Comparison of ENCODE assay signal across 29 cellular contexts in the genomic region with DNA sequence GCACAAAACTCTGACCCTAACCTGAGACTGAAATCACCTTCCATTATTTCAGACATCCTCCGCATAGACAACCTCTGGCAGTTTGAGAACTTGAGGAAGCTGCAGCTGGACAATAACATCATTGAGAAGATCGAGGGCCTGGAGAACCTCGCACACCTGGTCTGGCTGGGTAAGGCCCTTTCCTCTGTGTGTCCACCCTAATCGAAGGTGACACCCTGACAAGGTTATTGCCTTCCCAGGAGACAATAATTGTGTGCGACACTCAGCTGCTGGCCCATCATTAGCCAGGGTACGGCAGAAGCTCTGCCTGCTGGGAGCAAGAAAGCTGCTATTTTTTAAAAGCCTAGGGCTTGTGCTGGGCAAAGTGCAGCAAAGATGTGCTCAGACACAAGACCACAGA.
"Had no signal": no experiment of that assay in that cellular context is flagged by ENCODE, and none has a peak within 500 bp of the region (broad histone marks: within the 10 kb centered on the region; RNA-seq: fewer than 3 reads in every experiment).

No MANE protein-coding gene starts in this region.

- H3K36me3 Mint-ChIP-seq: activated naive CD8-positive, alpha-beta T cell treated with anti-CD3 and anti-CD28 coated beads for 36 hours; stimulated activated effector memory CD8-positive, alpha-beta T cell treated with anti-CD3 and anti-CD28 coated beads, Interleukin-12 subunit alpha, Interleukin-12 subunit beta, amount 100 ng/mL, for 72 hours had no signal

- H3K27ac Mint-ChIP-seq: activated naive CD4-positive, alpha-beta T cell treated with anti-CD3 and anti-CD28 coated beads for 36 hours; activated naive CD8-positive, alpha-beta T cell treated with anti-CD3 and anti-CD28 coated beads for 36 hours; dendritic cell treated with granulocyte-macrophage colony-stimulating factor and Interleukin-4, amounts not matched to agents 40 ng/mL and 50 ng/mL, for 4 days; endodermal cell; nephron; stimulated activated effector memory CD8-positive, alpha-beta T cell treated with anti-CD3 and anti-CD28 coated beads, Interleukin-12 subunit alpha, Interleukin-12 subunit beta, amount 100 ng/mL, for 72 hours; stimulated activated naive CD8-positive, alpha-beta T cell treated with anti-CD3 and anti-CD28 coated beads, Interleukin-15, Interleukin-2, amounts not matched to agents 100 ng/mL and 50 ng/mL, for 24 hours; T-helper 1 cell treated with Interleukin-12 subunit alpha and Interleukin-12 subunit beta and Interleukin-4 antibody, amounts not matched to agents 30 μg/mL and 1 μg/mL, for 36 hours had no signal

- H3K4me1 Mint-ChIP-seq: activated naive CD8-positive, alpha-beta T cell treated with anti-CD3 and anti-CD28 coated beads for 36 hours; endodermal cell; stimulated activated effector memory CD8-positive, alpha-beta T cell treated with anti-CD3 and anti-CD28 coated beads, Interleukin-12 subunit alpha, Interleukin-12 subunit beta, amount 100 ng/mL, for 72 hours had no signal

- H3K9me3 ChIP-seq: ascending aorta, esophagus muscularis mucosa, heart right ventricle, sigmoid colon, tibial artery had no signal

- H3K4me1 ChIP-seq: ascending aorta, esophagus muscularis mucosa, sigmoid colon, tibial artery had no signal

- H3K9me3 Mint-ChIP-seq: activated naive CD4-positive, alpha-beta T cell treated with anti-CD3 and anti-CD28 coated beads for 36 hours; activated naive CD8-positive, alpha-beta T cell treated with anti-CD3 and anti-CD28 coated beads for 36 hours; dendritic cell treated with granulocyte-macrophage colony-stimulating factor and Interleukin-4, amounts not matched to agents 40 ng/mL and 50 ng/mL, for 4 days; endodermal cell; nephron; stimulated activated effector memory CD8-positive, alpha-beta T cell treated with anti-CD3 and anti-CD28 coated beads, Interleukin-12 subunit alpha, Interleukin-12 subunit beta, amount 100 ng/mL, for 72 hours; stimulated activated naive CD8-positive, alpha-beta T cell treated with anti-CD3 and anti-CD28 coated beads, Interleukin-15, Interleukin-2, amounts not matched to agents 100 ng/mL and 50 ng/mL, for 24 hours; T-helper 1 cell treated with Interleukin-12 subunit alpha and Interleukin-12 subunit beta and Interleukin-4 antibody, amounts not matched to agents 30 μg/mL and 1 μg/mL, for 36 hours had no signal

- DNase-seq: activated CD4-positive, alpha-beta T cell treated with anti-CD3 and anti-CD28 coated beads for 48 hours; activated CD4-positive, alpha-beta T cell treated with anti-CD3 and anti-CD28 coated beads, Interleukin-2, amount 50 U/mL, for 48 hours; activated CD8-positive, alpha-beta memory T cell treated with anti-CD3 and anti-CD28 coated beads for 24 hours; activated effector memory CD4-positive, alpha-beta T cell treated with Interleukin-2 at 50 U/mL for 16 hours; activated naive CD4-positive, alpha-beta T cell treated with anti-CD3 and anti-CD28 coated beads for 36 hours; activated naive CD8-positive, alpha-beta T cell treated with anti-CD3 and anti-CD28 coated beads for 36 hours; brain microvascular endothelial cell; caudate nucleus; foreskin melanocyte; heart right ventricle; islet precursor cell; left cardiac atrium; left ventricle myocardium superior; sigmoid colon; small intestine; stimulated activated CD4-positive, alpha-beta T cell treated with anti-CD3 and anti-CD28 coated beads, Interleukin-4, amount 100 ng/mL, for 24 hours; substantia nigra; T-helper 9 cell; tibial artery; WERI-Rb-1 had no signal

- H3K27ac ChIP-seq: ascending aorta, brain microvascular endothelial cell, esophagus muscularis mucosa, heart right ventricle, sigmoid colon, tibial artery, WERI-Rb-1 had no signal

- H3K4me3 Mint-ChIP-seq: activated naive CD4-positive, alpha-beta T cell treated with anti-CD3 and anti-CD28 coated beads for 36 hours; activated naive CD8-positive, alpha-beta T cell treated with anti-CD3 and anti-CD28 coated beads for 36 hours; dendritic cell treated with granulocyte-macrophage colony-stimulating factor and Interleukin-4, amounts not matched to agents 40 ng/mL and 50 ng/mL, for 4 days; endodermal cell; nephron; stimulated activated effector memory CD8-positive, alpha-beta T cell treated with anti-CD3 and anti-CD28 coated beads, Interleukin-12 subunit alpha, Interleukin-12 subunit beta, amount 100 ng/mL, for 72 hours; stimulated activated naive CD8-positive, alpha-beta T cell treated with anti-CD3 and anti-CD28 coated beads, Interleukin-15, Interleukin-2, amounts not matched to agents 100 ng/mL and 50 ng/mL, for 24 hours; T-helper 1 cell treated with Interleukin-12 subunit alpha and Interleukin-12 subunit beta and Interleukin-4 antibody, amounts not matched to agents 30 μg/mL and 1 μg/mL, for 36 hours had no signal

- H3K27me3 ChIP-seq: ascending aorta, brain microvascular endothelial cell, esophagus muscularis mucosa, heart right ventricle, sigmoid colon, tibial artery had no signal

- H3K27me3 Mint-ChIP-seq: activated naive CD8-positive, alpha-beta T cell treated with anti-CD3 and anti-CD28 coated beads for 36 hours; dendritic cell treated with granulocyte-macrophage colony-stimulating factor and Interleukin-4, amounts not matched to agents 40 ng/mL and 50 ng/mL, for 4 days; stimulated activated naive CD8-positive, alpha-beta T cell treated with anti-CD3 and anti-CD28 coated beads, Interleukin-15, Interleukin-2, amounts not matched to agents 100 ng/mL and 50 ng/mL, for 24 hours had no signal

- H3K36me3 ChIP-seq: brain microvascular endothelial cell, WERI-Rb-1 had no signal

- FAIRE-seq: small intestine, TTC549 had no signal

- H3K4me3 ChIP-seq: ascending aorta, esophagus muscularis mucosa, heart right ventricle, sigmoid colon, tibial artery had no signal
